18 cellular contexts compared by ENCODE assay signal in the genomic region with DNA sequence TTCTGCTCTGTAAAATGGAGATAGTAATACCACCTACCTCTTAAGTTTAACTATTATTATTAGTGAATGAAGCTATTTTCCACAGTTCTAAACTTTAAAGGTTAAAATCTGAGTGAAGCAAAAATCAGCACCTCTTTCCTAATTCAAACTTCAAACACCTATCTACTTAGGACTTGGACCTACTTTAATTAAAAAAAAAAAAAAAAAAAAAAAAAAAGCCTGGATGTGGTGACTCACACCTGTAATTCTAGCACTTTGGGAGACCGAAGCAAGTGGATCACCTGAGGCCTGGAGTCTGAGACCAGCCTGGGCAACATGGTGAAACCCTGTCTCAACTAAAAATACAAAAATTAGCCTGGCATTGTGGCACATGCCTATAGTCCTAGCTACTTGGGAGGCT.
"Had no signal": no experiment of that assay in that cellular context is flagged by ENCODE, and none has a peak within 500 bp of the region (broad histone marks: within the 10 kb centered on the region; RNA-seq: fewer than 3 reads in every experiment).

No MANE protein-coding gene starts in this region.

- H3K4me3 ChIP-seq: dorsolateral prefrontal cortex, hepatocyte, lung, thyroid gland, uterus had no signal

- H3K27me3 ChIP-seq: dorsolateral prefrontal cortex, hepatocyte, thyroid gland, uterus had no signal

- H3K36me3 ChIP-seq: thyroid gland, uterus had no signal

- H3K27ac Mint-ChIP-seq: stimulated activated memory B cell treated with anti-CD40 and anti-IgM and Interleukin-4, amounts not matched to agents 10 μg/mL and 1 μg/mL and 100 μg/mL, for 72 hours; WTC11 had no signal

- DNase-seq: activated CD4-positive, alpha-beta T cell treated with anti-CD3 and anti-CD28 coated beads for 4 hours; activated CD8-positive, alpha-beta memory T cell treated with anti-CD3 and anti-CD28 coated beads, Interleukin-2, amount 50 U/mL, for 48 hours; activated CD8-positive, alpha-beta T cell treated with anti-CD3 and anti-CD28 coated beads, Interleukin-2, amount 10 ng/mL, durations not matched to agents 7 days and 5 days; activated gamma-delta T cell treated with Interleukin-2 at 50 U/mL for 16 hours; activated naive CD8-positive, alpha-beta T cell treated with anti-CD3 and anti-CD28 coated beads, Interleukin-2, amount 50 U/mL, for 24 hours; activated T-cell treated with anti-CD3 and anti-CD28 coated beads, Interleukin-2, amount 50 U/mL, for 72 hours; aorta; dorsolateral prefrontal cortex; islet precursor cell; stimulated activated CD4-positive, alpha-beta T cell treated with anti-CD3 and anti-CD28 coated beads, Interleukin-12 subunit alpha, Interleukin-12 subunit beta, amount 100 ng/mL, for 4 hours; thyroid gland; uterus had no signal

- H3K4me3 Mint-ChIP-seq: activated CD8-positive, alpha-beta T cell treated with anti-CD3 and anti-CD28 coated beads, Interleukin-2, amount 10 ng/mL, durations not matched to agents 7 days and 5 days; activated naive CD8-positive, alpha-beta T cell treated with anti-CD3 and anti-CD28 coated beads, Interleukin-2, amount 50 U/mL, for 24 hours; activated T-cell treated with anti-CD3 and anti-CD28 coated beads, Interleukin-2, amount 50 U/mL, for 72 hours; stimulated activated memory B cell treated with anti-CD40 and anti-IgM and Interleukin-4, amounts not matched to agents 10 μg/mL and 1 μg/mL and 100 μg/mL, for 72 hours; WTC11 had no signal

- H3K9me3 ChIP-seq: thyroid gland, uterus had no signal

- ATAC-seq: activated CD8-positive, alpha-beta T cell treated with anti-CD3 and anti-CD28 coated beads, Interleukin-2, amount 10 ng/mL, durations not matched to agents 7 days and 5 days; activated naive CD8-positive, alpha-beta T cell treated with anti-CD3 and anti-CD28 coated beads, Interleukin-2, amount 50 U/mL, for 24 hours; activated T-cell treated with anti-CD3 and anti-CD28 coated beads, Interleukin-2, amount 50 U/mL, for 72 hours; esophagus mucosa; stimulated activated memory B cell treated with anti-CD40 and anti-IgM and Interleukin-4, amounts not matched to agents 10 μg/mL and 1 μg/mL and 100 μg/mL, for 72 hours; WTC11 had no signal

- H3K27ac ChIP-seq: dorsolateral prefrontal cortex, hepatocyte, parathyroid adenoma, thyroid gland, uterus had no signal

- H3K27me3 Mint-ChIP-seq: activated naive CD8-positive, alpha-beta T cell treated with anti-CD3 and anti-CD28 coated beads, Interleukin-2, amount 50 U/mL, for 24 hours; stimulated activated memory B cell treated with anti-CD40 and anti-IgM and Interleukin-4, amounts not matched to agents 10 μg/mL and 1 μg/mL and 100 μg/mL, for 72 hours had no signal

- H3K9me3 Mint-ChIP-seq: activated naive CD8-positive, alpha-beta T cell treated with anti-CD3 and anti-CD28 coated beads, Interleukin-2, amount 50 U/mL, for 24 hours; stimulated activated memory B cell treated with anti-CD40 and anti-IgM and Interleukin-4, amounts not matched to agents 10 μg/mL and 1 μg/mL and 100 μg/mL, for 72 hours had no signal
